Comparison of ENCODE assay signal across 24 cellular contexts in genomic region chr4:78410651-78411050, GRCh38.
"Had no signal": no experiment of that assay in that cellular context is flagged by ENCODE, and none has a peak within 500 bp of the region (broad histone marks: within the 10 kb centered on the region; RNA-seq: fewer than 3 reads in every experiment).

No MANE protein-coding gene starts in this region.

- H3K4me3 ChIP-seq: breast epithelium, esophagus squamous epithelium, lower lobe of right lung, ovary, stomach, thyroid gland, upper lobe of right lung had no signal

- DNase-seq: activated CD4-positive, alpha-beta memory T cell treated with anti-CD3 and anti-CD28 coated beads, Interleukin-2, amount 10 ng/mL, durations not matched to agents 7 days and 5 days; activated CD4-positive, alpha-beta T cell treated with anti-CD3 and anti-CD28 coated beads for 1 hour; activated CD4-positive, alpha-beta T cell treated with anti-CD3 and anti-CD28 coated beads, Interleukin-2, amount 10 ng/mL, durations not matched to agents 7 days and 5 days; activated CD8-positive, alpha-beta memory T cell treated with anti-CD3 and anti-CD28 coated beads, Interleukin-2, amount 50 U/mL, for 48 hours; activated gamma-delta T cell treated with Interleukin-2 at 50 U/mL for 16 hours; activated naive CD4-positive, alpha-beta T cell treated with anti-CD3 and anti-CD28 coated beads, Interleukin-2, amount 50 U/mL, for 16 hours; activated T-cell treated with anti-CD3 and anti-CD28 coated beads, Interleukin-2, amount 50 U/mL, for 24 hours; amygdala; central memory CD4-positive, alpha-beta T cell; endodermal cell; esophagus squamous epithelium; kidney glomerular epithelial cell; lower lobe of right lung; ovary; stimulated activated CD4-positive, alpha-beta T cell treated with anti-CD3 and anti-CD28 coated beads, Interleukin-15, amount 100 ng/mL, for 24 hours; stimulated activated CD4-positive, alpha-beta T cell treated with anti-CD3 and anti-CD28 coated beads, Interleukin-2, amount 100 ng/mL, for 24 hours; stimulated activated naive B cell treated with anti-CD40 and anti-IgM and Interleukin-4, amounts not matched to agents 10 μg/mL and 1 μg/mL and 100 μg/mL, for 72 hours; stomach; T-helper 9 cell; thyroid gland; upper lobe of right lung; WERI-Rb-1 had no signal

- H3K27ac ChIP-seq: breast epithelium, esophagus squamous epithelium, lower lobe of right lung, ovary, stomach, thyroid gland, upper lobe of right lung, WERI-Rb-1 had no signal

- H3K4me1 ChIP-seq: breast epithelium, lower lobe of right lung, thyroid gland, upper lobe of right lung had no signal

- H3K9me3 ChIP-seq: breast epithelium, esophagus squamous epithelium, lower lobe of right lung, ovary, stomach, thyroid gland, upper lobe of right lung had no signal

- ATAC-seq: left lobe of liver; lower lobe of right lung; stimulated activated naive B cell treated with anti-CD40 and anti-IgM and Interleukin-4, amounts not matched to agents 10 μg/mL and 1 μg/mL and 100 μg/mL, for 72 hours; upper lobe of right lung had no signal

- H3K36me3 ChIP-seq: breast epithelium, esophagus squamous epithelium, lower lobe of right lung, ovary, stomach, upper lobe of right lung, WERI-Rb-1 had no signal

- H3K27me3 ChIP-seq: breast epithelium, esophagus squamous epithelium, ovary, stomach, thyroid gland, upper lobe of right lung had no signal
